Comparison of ENCODE assay signal across 1 cellular context in genomic region chr17:58728831-58729230, GRCh38.
TF ChIP-seq lines count a peak whose summit lies in the region.

No MANE protein-coding gene starts in this region.

TF ChIP-seq in HepG2, 621 proteins besides CTCF, POLR2A, EP300 and RAD21:
- no peak for TF ChIP-seq ZNF354B (CRISPR knock-in tag; IDR thresholded peaks at IDR 0.05)
- TF ChIP-seq ZNF292 (CRISPR knock-in tag; IDR thresholded peaks at IDR 0.05; ENCODE audit: borderline replicate concordance, low read depth): no peak
- no peak for TF ChIP-seq TARDBP (CRISPR knock-in tag; IDR thresholded peaks at IDR 0.05)
- no peak for TF ChIP-seq TBX3 (IDR thresholded peaks at IDR 0.05; ENCODE audit: borderline replicate concordance)
- TF ChIP-seq ZNF33B (CRISPR knock-in tag; IDR thresholded peaks at IDR 0.05): no peak
- TF ChIP-seq, protein P1, sequence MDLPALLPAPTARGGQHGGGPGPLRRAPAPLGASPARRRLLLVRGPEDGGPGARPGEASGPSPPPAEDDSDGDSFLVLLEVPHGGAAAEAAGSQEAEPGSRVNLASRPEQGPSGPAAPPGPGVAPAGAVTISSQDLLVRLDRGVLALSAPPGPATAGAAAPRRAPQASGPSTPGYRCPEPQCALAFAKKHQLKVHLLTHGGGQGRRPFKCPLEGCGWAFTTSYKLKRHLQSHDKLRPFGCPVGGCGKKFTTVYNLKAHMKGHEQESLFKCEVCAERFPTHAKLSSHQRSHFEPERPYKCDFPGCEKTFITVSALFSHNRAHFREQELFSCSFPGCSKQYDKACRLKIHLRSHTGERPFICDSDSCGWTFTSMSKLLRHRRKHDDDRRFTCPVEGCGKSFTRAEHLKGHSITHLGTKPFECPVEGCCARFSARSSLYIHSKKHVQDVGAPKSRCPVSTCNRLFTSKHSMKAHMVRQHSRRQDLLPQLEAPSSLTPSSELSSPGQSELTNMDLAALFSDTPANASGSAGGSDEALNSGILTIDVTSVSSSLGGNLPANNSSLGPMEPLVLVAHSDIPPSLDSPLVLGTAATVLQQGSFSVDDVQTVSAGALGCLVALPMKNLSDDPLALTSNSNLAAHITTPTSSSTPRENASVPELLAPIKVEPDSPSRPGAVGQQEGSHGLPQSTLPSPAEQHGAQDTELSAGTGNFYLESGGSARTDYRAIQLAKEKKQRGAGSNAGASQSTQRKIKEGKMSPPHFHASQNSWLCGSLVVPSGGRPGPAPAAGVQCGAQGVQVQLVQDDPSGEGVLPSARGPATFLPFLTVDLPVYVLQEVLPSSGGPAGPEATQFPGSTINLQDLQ (CRISPR knock-in tag; IDR thresholded peaks at IDR 0.05): no peak
- no peak for TF ChIP-seq JUND (CRISPR knock-in tag; IDR thresholded peaks at IDR 0.05)
TF ChIP-seq in HepG2: peak in this region for 0.
